14 cellular contexts compared by ENCODE assay signal in the genomic region with DNA sequence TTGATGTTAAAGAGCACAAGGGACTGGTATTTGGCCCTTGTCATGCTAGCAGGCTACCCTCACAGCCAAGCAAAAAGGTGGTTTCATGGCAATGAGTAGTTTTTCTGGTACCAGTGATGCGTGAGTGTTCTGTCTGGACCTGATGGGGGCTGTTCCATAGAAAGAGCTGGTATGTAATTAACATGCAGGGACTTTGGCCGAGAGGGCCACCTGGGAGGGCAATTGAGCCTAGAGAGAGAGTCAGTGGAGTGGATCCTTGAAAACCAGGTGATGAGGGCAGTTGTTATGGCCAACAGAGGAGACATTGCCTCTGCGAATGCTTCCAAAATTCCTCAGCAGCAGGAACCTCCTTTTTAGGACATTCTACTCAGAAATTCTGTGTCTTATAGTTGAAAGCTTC.
DNase-seq lines count a peak whose midpoint lies in the region; ATAC-seq and TF ChIP-seq lines count a peak whose summit lies in the region.
"Had no signal": no experiment of that assay in that cellular context is flagged by ENCODE, and none has a peak within 500 bp of the region (broad histone marks: within the 10 kb centered on the region; RNA-seq: fewer than 3 reads in every experiment).

No MANE protein-coding gene starts in this region.

- no peak for TF ChIP-seq CTCF in WTC11 (IDR thresholded peaks at IDR 0.05)

- H3K9me3 Mint-ChIP-seq in WTC11, result 0 out of 2 replicates have a peak, but pooled peaks cover 3% of the 10 kb centered on the region
- H3K9me3 Mint-ChIP-seq: CD14-positive monocyte; CD8-positive, alpha-beta T cell had no signal

- DNase-seq in NCI-H1417 (lab: John Stamatoyannopoulos, UW) (peak in 2 of 3 experiments; percentile 31 to 32), NCI-H1417 treated with DMSO at 0.1 percent for 48 hours (lab: John Stamatoyannopoulos, UW) (no peak), DMS79 (lab: John Stamatoyannopoulos, UW) (peak; percentile 60), WTC11 (ENCODE audit: low spot score) (no peak), renal cortical epithelial cell (ENCODE audit: low read depth) (peak; percentile 19), hepatic stellate cell (ENCODE audit: low spot score) (no peak)
- DNase-seq: CD8-positive, alpha-beta T cell; COR-L47; DMS153; GF-D8; H7 had no signal

- peaks cover 10% of the 10 kb centered on the region for H3K4me1 Mint-ChIP-seq in WTC11
- H3K4me1 Mint-ChIP-seq: CD14-positive monocyte had no signal

- H3K27me3 Mint-ChIP-seq in WTC11 (ENCODE audit: low read depth), result no peaks in the 10 kb centered on the region

- H3K27ac Mint-ChIP-seq in WTC11, result 0 out of 2 replicates have a peak overlapping the region, but pooled peaks have one; percentile 10
- H3K27ac Mint-ChIP-seq: CD14-positive monocyte; CD8-positive, alpha-beta T cell had no signal

- H3K36me3 Mint-ChIP-seq in WTC11, result no peaks in the 10 kb centered on the region
- H3K36me3 Mint-ChIP-seq: CD14-positive monocyte; CD8-positive, alpha-beta T cell had no signal

- POLR2A ChIA-PET in WTC11 (lab: Charles Lee), result no interaction called here

- ATAC-seq in WTC11 (peak; percentile 43; the same call in 1 of the 2 replicates), GM21381 (IDR thresholded peaks at IDR 0.05; ENCODE audit: unreplicated experiment) (no peak)
- ATAC-seq: CD8-positive, alpha-beta T cell; HepG2 had no signal

- no peak overlapping the region for H3K4me3 Mint-ChIP-seq in WTC11
- H3K4me3 Mint-ChIP-seq: CD14-positive monocyte; CD8-positive, alpha-beta T cell had no signal

- CTCF ChIA-PET in WTC11 (lab: Charles Lee), result no interaction called here

TF ChIP-seq in WTC11, 78 proteins besides CTCF, POLR2A, EP300 and RAD21:
- TF ChIP-seq FOXK1 (CRISPR knock-in tag; IDR thresholded peaks at IDR 0.05) (no peak), GTF2I (CRISPR knock-in tag; conservative IDR thresholded peaks at IDR 0.05) (no peak), HMGA2 (CRISPR knock-in tag; IDR thresholded peaks at IDR 0.05) (no peak), USF1 (CRISPR knock-in tag; IDR thresholded peaks at IDR 0.05) (no peak), NR3C1 (CRISPR knock-in tag; conservative IDR thresholded peaks at IDR 0.05; ENCODE audit: low read depth) (no peak), ZNF423 (CRISPR knock-in tag; IDR thresholded peaks at IDR 0.05) (no peak), AFF4 (CRISPR knock-in tag; IDR thresholded peaks at IDR 0.05; ENCODE audit: borderline replicate concordance) (no peak), STAT6 (CRISPR knock-in tag; conservative IDR thresholded peaks at IDR 0.05; ENCODE audit: low read depth) (no peak), ZBTB21 (CRISPR knock-in tag; IDR thresholded peaks at IDR 0.05; ENCODE audit: borderline replicate concordance) (no peak), ZNF425 (CRISPR knock-in tag; conservative IDR thresholded peaks at IDR 0.05) (no peak)
- TF ChIP-seq, protein P1, sequence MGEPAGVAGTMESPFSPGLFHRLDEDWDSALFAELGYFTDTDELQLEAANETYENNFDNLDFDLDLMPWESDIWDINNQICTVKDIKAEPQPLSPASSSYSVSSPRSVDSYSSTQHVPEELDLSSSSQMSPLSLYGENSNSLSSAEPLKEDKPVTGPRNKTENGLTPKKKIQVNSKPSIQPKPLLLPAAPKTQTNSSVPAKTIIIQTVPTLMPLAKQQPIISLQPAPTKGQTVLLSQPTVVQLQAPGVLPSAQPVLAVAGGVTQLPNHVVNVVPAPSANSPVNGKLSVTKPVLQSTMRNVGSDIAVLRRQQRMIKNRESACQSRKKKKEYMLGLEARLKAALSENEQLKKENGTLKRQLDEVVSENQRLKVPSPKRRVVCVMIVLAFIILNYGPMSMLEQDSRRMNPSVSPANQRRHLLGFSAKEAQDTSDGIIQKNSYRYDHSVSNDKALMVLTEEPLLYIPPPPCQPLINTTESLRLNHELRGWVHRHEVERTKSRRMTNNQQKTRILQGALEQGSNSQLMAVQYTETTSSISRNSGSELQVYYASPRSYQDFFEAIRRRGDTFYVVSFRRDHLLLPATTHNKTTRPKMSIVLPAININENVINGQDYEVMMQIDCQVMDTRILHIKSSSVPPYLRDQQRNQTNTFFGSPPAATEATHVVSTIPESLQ (CRISPR knock-in tag; IDR thresholded peaks at IDR 0.05), result no peak

Comparison
In these comparisons a context has a peak if more than half of its experiments do, and no peak if none do; other contexts are left out.
1. DNase-seq: peak in NCI-H1417 (2 of 3), DMS79 (single experiment) and renal cortical epithelial cell (single experiment); none in NCI-H1417 treated with DMSO at 0.1 percent for 48 hours (single experiment), WTC11 (single experiment) and hepatic stellate cell (single experiment).